Comparison of ENCODE assay signal across 8 cellular contexts in genomic region chr3:73502609-73503560, GRCh38.
DNase-seq lines count a peak whose midpoint lies in the region; ATAC-seq and TF ChIP-seq lines count a peak whose summit lies in the region.

No MANE protein-coding gene starts in this region.

- CTCF ChIA-PET in Calu3 (lab: Charles Lee), result interaction anchor here (0.6 kb wide), 2 partner anchors 377 to 406 kb away, joined by 3 read pairs; no protein-coding TSS in a partner anchor

- H3K27ac ChIP-seq in fibroblast of lung (ENCODE audit: insufficient read depth, low read length) (peak overlapping the region; percentile 69), thoracic aorta (peak overlapping the region; percentile 52 to 56)

- peaks cover 37% of the 10 kb centered on the region for H3K27me3 Mint-ChIP-seq in Calu3 (ENCODE audit: unreplicated experiment)
- peaks cover 4 to 13% of the 10 kb centered on the region in 2 donors for H3K27me3 Mint-ChIP-seq in natural killer cell treated with Interleukin-12 subunit alpha and Interleukin-12 subunit beta and Interleukin-15 and Interleukin-18, amount 100 ng/mL, for 72 hours

- TF ChIP-seq CTCF in Calu3 (IDR thresholded peaks at IDR 0.05; ENCODE audit: unreplicated experiment), result peak; percentile 62
- TF ChIP-seq CTCF in fibroblast of lung (conservative IDR thresholded peaks at IDR 0.05 in 1 of 2, IDR thresholded peaks at IDR 0.05 in 1 of 2; ENCODE audit: low read depth in 1 of 2, low read length in 2 of 2), result peak; percentile 82 to 84
- peak; percentile 78 for TF ChIP-seq CTCF in thoracic aorta (IDR thresholded peaks at IDR 0.05)

- DNase-seq in Calu3 (peak; percentile 63), NCI-H774 (lab: John Stamatoyannopoulos, UW) (peak; percentile 39), fibroblast of lung (ENCODE audit: low read depth in 2 of 2) (peak; percentile 93), thoracic aorta (ENCODE audit: low spot score) (no peak)
- DNase-seq in activated CD8-positive, alpha-beta memory T cell treated with anti-CD3 and anti-CD28 coated beads, Interleukin-2, amount 50 U/mL, for 4 hours, result peak; percentile 35
- DNase-seq in natural killer cell treated with Interleukin-12 subunit alpha and Interleukin-12 subunit beta and Interleukin-15 and Interleukin-18, amount 100 ng/mL, for 72 hours (ENCODE audit: low spot score), result no peak

- BruUV-seq in Calu3 (replicated peaks; lab: Mats Ljungman, UMichigan), result no TSS peak

- H3K9me3 Mint-ChIP-seq in Calu3 (ENCODE audit: low read depth, unreplicated experiment), result no peaks in the 10 kb centered on the region
- H3K9me3 Mint-ChIP-seq in natural killer cell treated with Interleukin-12 subunit alpha and Interleukin-12 subunit beta and Interleukin-15 and Interleukin-18, amount 100 ng/mL, for 72 hours, result no peaks in the 10 kb centered on the region

- no peaks in the 10 kb centered on the region for H4K20me1 ChIP-seq in fibroblast of lung (ENCODE audit: control insufficient read depth, extremely low read depth, insufficient read depth, low read length)

- no peak overlapping the region for H2AFZ ChIP-seq in fibroblast of lung (ENCODE audit: low read length)

- intact Hi-C loops in Calu3 (cut with micrococcal nuclease; ENCODE audit: unreplicated experiment), result loop anchor here (1.0 kb wide), 2 partner anchors 48 to 402 kb away; no protein-coding TSS in a partner anchor

- H3K9me3 ChIP-seq in fibroblast of lung (ENCODE audit: control insufficient read depth, insufficient read depth, low read depth, low read length) (no peaks in the 10 kb centered on the region), thoracic aorta (no peaks in the 10 kb centered on the region)

- no peaks in the 10 kb centered on the region for H3K36me3 Mint-ChIP-seq in Calu3 (ENCODE audit: insufficient read depth, unreplicated experiment)
- no peaks in the 10 kb centered on the region for H3K36me3 Mint-ChIP-seq in natural killer cell treated with Interleukin-12 subunit alpha and Interleukin-12 subunit beta and Interleukin-15 and Interleukin-18, amount 100 ng/mL, for 72 hours

- H3K36me3 ChIP-seq in fibroblast of lung (ENCODE audit: control insufficient read depth, insufficient read depth, low read length) (no peaks in the 10 kb centered on the region), thoracic aorta (no peaks in the 10 kb centered on the region)

- H3K4me2 ChIP-seq in fibroblast of lung (ENCODE audit: extremely low read depth, insufficient read depth, low read length), result no peak overlapping the region

- H3K4me3 Mint-ChIP-seq in Calu3 (ENCODE audit: low read depth, unreplicated experiment), result no peak overlapping the region
- no peak overlapping the region for H3K4me3 Mint-ChIP-seq in natural killer cell treated with Interleukin-12 subunit alpha and Interleukin-12 subunit beta and Interleukin-15 and Interleukin-18, amount 100 ng/mL, for 72 hours

- ATAC-seq in GM19372 (IDR thresholded peaks at IDR 0.05; ENCODE audit: low read depth, unreplicated experiment) (peak; percentile 73), HG03442 (IDR thresholded peaks at IDR 0.05; ENCODE audit: unreplicated experiment) (peak; percentile 46), thoracic aorta (ENCODE audit: insufficient number of reproducible peaks, low FRiP score, low read depth) (peak; percentile 58)
- peak; percentile 13 to 55 for ATAC-seq in natural killer cell treated with Interleukin-12 subunit alpha and Interleukin-12 subunit beta and Interleukin-15 and Interleukin-18, amount 100 ng/mL, for 72 hours

- peaks cover 5% of the 10 kb centered on the region for H3K4me1 ChIP-seq in fibroblast of lung (ENCODE audit: control insufficient read depth, extremely low read depth, insufficient read depth, low read length)
- H3K4me1 ChIP-seq in thoracic aorta (ENCODE audit: control insufficient read depth in 1 of 2, low read depth in 2 of 2), result peaks cover 9 to 74% of the 10 kb centered on the region in 2 donors

- no peaks in the 10 kb centered on the region for H3K4me1 Mint-ChIP-seq in Calu3 (ENCODE audit: low read depth, unreplicated experiment)
- peaks cover 0 to 3% of the 10 kb centered on the region in 2 donors for H3K4me1 Mint-ChIP-seq in natural killer cell treated with Interleukin-12 subunit alpha and Interleukin-12 subunit beta and Interleukin-15 and Interleukin-18, amount 100 ng/mL, for 72 hours (ENCODE audit: low read depth in 2 of 2)

- H3K79me2 ChIP-seq in fibroblast of lung (ENCODE audit: control insufficient read depth, insufficient read depth, low read length), result no peaks in the 10 kb centered on the region

- H3K4me3 ChIP-seq in fibroblast of lung (replicated peaks in 1 of 4; ENCODE audit: control extremely low read depth in 1 of 4, insufficient read depth in 1 of 4, low read depth in 3 of 4, low read length in 4 of 4), result peak overlapping the region in 2 of 4 experiments; percentile 38 to 40
- H3K4me3 ChIP-seq in thoracic aorta, result peak overlapping the region; percentile 62

- no peak overlapping the region for H3K9ac ChIP-seq in fibroblast of lung (ENCODE audit: insufficient read depth, low read length)

- H3K27me3 ChIP-seq in fibroblast of lung (ENCODE audit: control insufficient read depth, insufficient read depth, low read length) (no peaks in the 10 kb centered on the region), thoracic aorta (replicated peaks; ENCODE audit: insufficient read depth) (no peaks in the 10 kb centered on the region)

- no peak overlapping the region for H3K27ac Mint-ChIP-seq in Calu3 (ENCODE audit: unreplicated experiment)
- H3K27ac Mint-ChIP-seq in natural killer cell treated with Interleukin-12 subunit alpha and Interleukin-12 subunit beta and Interleukin-15 and Interleukin-18, amount 100 ng/mL, for 72 hours, result no peak overlapping the region

Comparison
In these comparisons a context has a peak if more than half of its experiments do, and no peak if none do; other contexts are left out.
1. DNase-seq: peak in Calu3 (single experiment), NCI-H774 (single experiment), activated CD8-positive, alpha-beta memory T cell treated with anti-CD3 and anti-CD28 coated beads, Interleukin-2, amount 50 U/mL, for 4 hours (single experiment) and fibroblast of lung (2 of 2); none in natural killer cell treated with Interleukin-12 subunit alpha and Interleukin-12 subunit beta and Interleukin-15 and Interleukin-18, amount 100 ng/mL, for 72 hours (single experiment) and thoracic aorta (single experiment).
2. Peak in every context shown above with its lines, with median percentiles within 50 percentile points of each other: CTCF ChIP-seq and ATAC-seq.